26 cellular contexts compared by ENCODE assay signal in genomic region chr1:194419721-194420120, GRCh38.
"Had no signal": no experiment of that assay in that cellular context is flagged by ENCODE, and none has a peak within 500 bp of the region (broad histone marks: within the 10 kb centered on the region; RNA-seq: fewer than 3 reads in every experiment).

No MANE protein-coding gene starts in this region.

- H3K79me2 ChIP-seq: hepatocyte had no signal

- H3K27me3 ChIP-seq: colonic mucosa, dorsolateral prefrontal cortex, hepatocyte, neutrophil, pancreas, tibial artery had no signal

- DNase-seq: activated CD4-positive, alpha-beta memory T cell treated with anti-CD3 and anti-CD28 coated beads for 36 hours; activated CD4-positive, alpha-beta T cell treated with anti-CD3 and anti-CD28 coated beads for 48 hours; activated effector memory CD4-positive, alpha-beta T cell treated with Interleukin-2 at 50 U/mL for 16 hours; activated naive CD4-positive, alpha-beta T cell treated with anti-CD3 and anti-CD28 coated beads for 36 hours; activated naive CD8-positive, alpha-beta T cell treated with anti-CD3 and anti-CD28 coated beads, Interleukin-2, amount 10 ng/mL, durations not matched to agents 7 days and 5 days; activated T-cell treated with anti-CD3 and anti-CD28 coated beads, Interleukin-2, amount 50 U/mL, for 72 hours; amniotic stem cell; colonic mucosa; dorsolateral prefrontal cortex; effector memory CD8-positive, alpha-beta T cell; foreskin melanocyte; left ventricle myocardium superior; pancreas; psoas muscle; right cardiac atrium; stimulated activated CD4-positive, alpha-beta T cell treated with anti-CD3 and anti-CD28 coated beads, Interleukin-12 subunit alpha, Interleukin-12 subunit beta, amount 100 ng/mL, for 4 hours; stimulated activated CD4-positive, alpha-beta T cell treated with anti-CD3 and anti-CD28 coated beads, Interleukin-4, amount 100 ng/mL, for 4 hours; substantia nigra; tibial artery had no signal

- ATAC-seq: activated T-cell treated with anti-CD3 and anti-CD28 coated beads, Interleukin-2, amount 50 U/mL, for 72 hours; effector memory CD8-positive, alpha-beta T cell; esophagus mucosa; left ventricle myocardium superior; natural killer cell treated with Interleukin-12 subunit alpha and Interleukin-12 subunit beta and Interleukin-15 and Interleukin-18, amount 100 ng/mL, for 72 hours; pancreas; psoas muscle; right cardiac atrium had no signal

- FAIRE-seq: bronchial epithelial cell, endothelial cell of umbilical vein had no signal

- H3K27me3 Mint-ChIP-seq: activated CD4-positive, alpha-beta memory T cell treated with anti-CD3 and anti-CD28 coated beads for 36 hours; activated naive CD8-positive, alpha-beta T cell treated with anti-CD3 and anti-CD28 coated beads, Interleukin-2, amount 10 ng/mL, durations not matched to agents 7 days and 5 days; effector memory CD8-positive, alpha-beta T cell; natural killer cell treated with Interleukin-12 subunit alpha and Interleukin-12 subunit beta and Interleukin-15 and Interleukin-18, amount 100 ng/mL, for 72 hours had no signal

- H3K4me1 Mint-ChIP-seq: activated naive CD8-positive, alpha-beta T cell treated with anti-CD3 and anti-CD28 coated beads, Interleukin-2, amount 10 ng/mL, durations not matched to agents 7 days and 5 days had no signal

- H3K36me3 ChIP-seq: colonic mucosa, neutrophil, pancreas, tibial artery had no signal

- H3K36me3 Mint-ChIP-seq: activated CD4-positive, alpha-beta memory T cell treated with anti-CD3 and anti-CD28 coated beads for 36 hours; activated naive CD8-positive, alpha-beta T cell treated with anti-CD3 and anti-CD28 coated beads, Interleukin-2, amount 10 ng/mL, durations not matched to agents 7 days and 5 days had no signal

- H3K27ac ChIP-seq: colonic mucosa, dorsolateral prefrontal cortex, hepatocyte, neutrophil, pancreas, psoas muscle, tibial artery had no signal

- H3K4me1 ChIP-seq: colonic mucosa, pancreas, psoas muscle, tibial artery had no signal

- H3K4me3 ChIP-seq: colonic mucosa, dorsolateral prefrontal cortex, hepatocyte, pancreas, psoas muscle, tibial artery had no signal

- H3K27ac Mint-ChIP-seq: activated CD4-positive, alpha-beta memory T cell treated with anti-CD3 and anti-CD28 coated beads for 36 hours; activated naive CD4-positive, alpha-beta T cell treated with anti-CD3 and anti-CD28 coated beads for 36 hours; activated naive CD8-positive, alpha-beta T cell treated with anti-CD3 and anti-CD28 coated beads, Interleukin-2, amount 10 ng/mL, durations not matched to agents 7 days and 5 days; activated T-cell treated with anti-CD3 and anti-CD28 coated beads, Interleukin-2, amount 50 U/mL, for 72 hours; effector memory CD8-positive, alpha-beta T cell; natural killer cell treated with Interleukin-12 subunit alpha and Interleukin-12 subunit beta and Interleukin-15 and Interleukin-18, amount 100 ng/mL, for 72 hours; stimulated activated naive CD8-positive, alpha-beta T cell treated with anti-CD3 and anti-CD28 coated beads, Interleukin-15, Interleukin-2, amounts not matched to agents 100 ng/mL and 50 ng/mL, for 24 hours had no signal

- H3K9me3 ChIP-seq: colonic mucosa, neutrophil, pancreas, psoas muscle had no signal

- H3K4me2 ChIP-seq: hepatocyte had no signal

- H2AFZ ChIP-seq: hepatocyte had no signal

- H3K4me3 Mint-ChIP-seq: activated CD4-positive, alpha-beta memory T cell treated with anti-CD3 and anti-CD28 coated beads for 36 hours; activated naive CD4-positive, alpha-beta T cell treated with anti-CD3 and anti-CD28 coated beads for 36 hours; activated naive CD8-positive, alpha-beta T cell treated with anti-CD3 and anti-CD28 coated beads, Interleukin-2, amount 10 ng/mL, durations not matched to agents 7 days and 5 days; activated T-cell treated with anti-CD3 and anti-CD28 coated beads, Interleukin-2, amount 50 U/mL, for 72 hours; effector memory CD8-positive, alpha-beta T cell; natural killer cell treated with Interleukin-12 subunit alpha and Interleukin-12 subunit beta and Interleukin-15 and Interleukin-18, amount 100 ng/mL, for 72 hours; stimulated activated naive CD8-positive, alpha-beta T cell treated with anti-CD3 and anti-CD28 coated beads, Interleukin-15, Interleukin-2, amounts not matched to agents 100 ng/mL and 50 ng/mL, for 24 hours had no signal
